7 cellular contexts compared by ENCODE assay signal in genomic region chr2:211867845-211868361, GRCh38.
DNase-seq lines count a peak whose midpoint lies in the region; ATAC-seq and TF ChIP-seq lines count a peak whose summit lies in the region.

No MANE protein-coding gene starts in this region.

- H3K4me1 ChIP-seq in BE2C = peaks cover 5% of the 10 kb centered on the region

- no peaks in the 10 kb centered on the region for H3K4me1 Mint-ChIP-seq in stimulated activated naive CD8-positive, alpha-beta T cell treated with anti-CD3 and anti-CD28 coated beads, Interleukin-15, amount 100 ng/mL, for 72 hours

- no peaks in the 10 kb centered on the region for H3K27me3 Mint-ChIP-seq in stimulated activated naive CD8-positive, alpha-beta T cell treated with anti-CD3 and anti-CD28 coated beads, Interleukin-15, amount 100 ng/mL, for 72 hours

- H3K36me3 ChIP-seq in BE2C = no peaks in the 10 kb centered on the region

- H3K27me3 ChIP-seq in BE2C = no peaks in the 10 kb centered on the region

- DNase-seq in NCI-H226 = peak; percentile 18
- DNase-seq in renal cortical epithelial cell (ENCODE audit: low read depth) = peak; percentile 16
- DNase-seq in BE2C = no peak
- no peak for DNase-seq in stimulated activated naive CD8-positive, alpha-beta T cell treated with anti-CD3 and anti-CD28 coated beads, Interleukin-15, amount 100 ng/mL, for 72 hours
- DNase-seq in stimulated activated CD8-positive, alpha-beta memory T cell treated with anti-CD3 and anti-CD28 coated beads, Interleukin-4, amount 100 ng/mL, for 48 hours = no peak

- no peak overlapping the region for H3K27ac Mint-ChIP-seq in stimulated activated naive CD8-positive, alpha-beta T cell treated with anti-CD3 and anti-CD28 coated beads, Interleukin-15, amount 100 ng/mL, for 72 hours

- no peak overlapping the region for H3K4me3 Mint-ChIP-seq in stimulated activated naive CD8-positive, alpha-beta T cell treated with anti-CD3 and anti-CD28 coated beads, Interleukin-15, amount 100 ng/mL, for 72 hours

- H3K9me3 ChIP-seq in BE2C = no peaks in the 10 kb centered on the region

- no peak for TF ChIP-seq CTCF in BE2C (IDR thresholded peaks at IDR 0.05; ENCODE audit: low read depth, low read length)

- H3K4me3 ChIP-seq in BE2C (ENCODE audit: low read depth, low read length) = no peak overlapping the region

- ATAC-seq in GM19043 (IDR thresholded peaks at IDR 0.05; ENCODE audit: low read depth, unreplicated experiment) (peak; percentile 84), HG02840 (IDR thresholded peaks at IDR 0.05; ENCODE audit: low FRiP score, unreplicated experiment) (peak; percentile 83)
- no peak for ATAC-seq in stimulated activated naive CD8-positive, alpha-beta T cell treated with anti-CD3 and anti-CD28 coated beads, Interleukin-15, amount 100 ng/mL, for 72 hours

- H3K9me3 Mint-ChIP-seq in stimulated activated naive CD8-positive, alpha-beta T cell treated with anti-CD3 and anti-CD28 coated beads, Interleukin-15, amount 100 ng/mL, for 72 hours = peaks cover 6 to 7% of the 10 kb centered on the region in 2 donors

Comparison
In these comparisons a context has a peak if more than half of its experiments do, and no peak if none do; other contexts are left out.
1. DNase-seq: peak in NCI-H226 (single experiment) and renal cortical epithelial cell (single experiment); none in BE2C (single experiment), stimulated activated naive CD8-positive, alpha-beta T cell treated with anti-CD3 and anti-CD28 coated beads, Interleukin-15, amount 100 ng/mL, for 72 hours (0 of 2) and stimulated activated CD8-positive, alpha-beta memory T cell treated with anti-CD3 and anti-CD28 coated beads, Interleukin-4, amount 100 ng/mL, for 48 hours (single experiment).